Comparison of ENCODE assay signal across 8 cellular contexts in the genomic region with DNA sequence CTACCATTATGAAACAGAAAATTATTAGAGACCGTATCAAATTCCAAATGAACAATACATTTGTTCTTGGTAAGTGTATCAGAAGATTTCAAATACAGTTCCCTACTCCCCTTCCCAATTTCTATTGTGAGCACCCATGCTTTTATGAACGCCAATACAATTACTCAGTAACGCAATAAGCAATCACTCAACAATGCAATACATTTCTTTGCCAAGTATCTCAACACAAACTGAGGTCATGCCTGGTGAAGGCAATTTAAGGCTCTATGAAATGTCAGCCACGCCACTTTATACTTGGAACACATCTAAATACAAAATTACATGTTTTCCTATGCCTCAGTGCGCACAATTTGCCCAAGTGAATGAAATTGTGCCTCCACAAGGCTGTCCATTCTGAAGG. TPM values are rescaled to one million over a fixed set of nuclear protein-coding genes. Genes with fewer than 3 reads are reported as not detected.
DNase-seq lines count a peak whose midpoint lies in the region; FAIRE-seq and TF ChIP-seq lines count a peak whose summit lies in the region.

No MANE protein-coding gene starts in this region.

- H2BK120ac ChIP-seq in trophoblast cell (ENCODE audit: insufficient read depth, low read length, poor library complexity), result peak overlapping the region; percentile 14

- H3K9ac ChIP-seq in ES-I3 (ENCODE audit: low read depth, low read length), result peak overlapping the region; percentile 56
- H3K9ac ChIP-seq in fibroblast of lung (ENCODE audit: insufficient read depth, low read length), result no peak overlapping the region
- peak overlapping the region; percentile 93 for H3K9ac ChIP-seq in trophoblast cell (ENCODE audit: low read length)

- H3K9me3 ChIP-seq in ES-I3 (ENCODE audit: control insufficient read depth, insufficient read depth, low read length) (no peaks in the 10 kb centered on the region), fibroblast of lung (ENCODE audit: control insufficient read depth, insufficient read depth, low read depth, low read length) (no peaks in the 10 kb centered on the region), trophoblast cell (ENCODE audit: insufficient read depth, low read depth, low read length) (no peaks in the 10 kb centered on the region)

- no peak overlapping the region for H2BK5ac ChIP-seq in trophoblast cell (ENCODE audit: low read depth, low read length, poor library complexity)

- peak overlapping the region; percentile 92 for H3K4me2 ChIP-seq in fibroblast of lung (ENCODE audit: extremely low read depth, insufficient read depth, low read length)
- peak overlapping the region; percentile 92 for H3K4me2 ChIP-seq in trophoblast cell (ENCODE audit: low read length)

- no peak overlapping the region for H3K23ac ChIP-seq in trophoblast cell (ENCODE audit: low read length)

- peak overlapping the region; percentile 85 for H4K12ac ChIP-seq in trophoblast cell (ENCODE audit: low read depth, low read length)

- no peak overlapping the region for H3K14ac ChIP-seq in trophoblast cell (ENCODE audit: low read length)

- H3K4ac ChIP-seq in trophoblast cell (ENCODE audit: low read depth, low read length), result no peak overlapping the region

- no CpG with 5 or more reads among the region's 5 CpGs for WGBS in trophoblast cell (ENCODE audit: extremely low coverage, insufficient coverage, insufficient read length)

- TF ChIP-seq CTCF in RWPE1 (conservative IDR thresholded peaks at IDR 0.05; ENCODE audit: low read depth), result no peak
- no peak for TF ChIP-seq CTCF in fibroblast of lung (conservative IDR thresholded peaks at IDR 0.05 in 1 of 2, IDR thresholded peaks at IDR 0.05 in 1 of 2; ENCODE audit: low read depth in 1 of 2, low read length in 2 of 2)
- no peak for TF ChIP-seq CTCF in GM10248 (IDR thresholded peaks at IDR 0.05; ENCODE audit: control extremely low read depth, extremely low read depth, low read depth, missing control alignments)

- peaks cover 9% of the 10 kb centered on the region for H3K79me1 ChIP-seq in trophoblast cell (ENCODE audit: low read length)

- H2AFZ ChIP-seq in fibroblast of lung (ENCODE audit: low read length), result peak overlapping the region; percentile 96
- no peak overlapping the region for H2AFZ ChIP-seq in trophoblast cell (ENCODE audit: insufficient read depth, low read length, poor library complexity)

- H3K4me3 ChIP-seq in fibroblast of lung (replicated peaks in 1 of 4; ENCODE audit: control extremely low read depth in 1 of 4, insufficient read depth in 1 of 4, low read depth in 3 of 4, low read length in 4 of 4), result peak overlapping the region; percentile 59 to 74 (median 64)
- peak overlapping the region; percentile 77 for H3K4me3 ChIP-seq in trophoblast cell (ENCODE audit: low read depth, low read length)

- H4K91ac ChIP-seq in trophoblast cell (ENCODE audit: low read depth, low read length), result peak overlapping the region; percentile 45

- no peak overlapping the region for H2BK12ac ChIP-seq in trophoblast cell (ENCODE audit: low read length)

- no peak overlapping the region for H3K18ac ChIP-seq in trophoblast cell (ENCODE audit: low read length)

- H3K27ac ChIP-seq in RWPE1 (peak overlapping the region; percentile 79), fibroblast of lung (ENCODE audit: insufficient read depth, low read length) (peak overlapping the region; percentile 74), trophoblast cell (ENCODE audit: low read depth, low read length) (peak overlapping the region; percentile 49)

- no peak for FAIRE-seq in RCC 7860 (lab: Jason Lieb, UNC)

- CTCF ChIA-PET in RWPE1 (lab: Yijun Ruan, JAX) (interaction anchor here (1.0 kb wide), 1 partner anchor 33 kb away, joined by 3 read pairs; no protein-coding TSS in a partner anchor), GM10248 (lab: Yijun Ruan, JAX) (interaction anchor here (1.5 to 2.2 kb wide), 3 partner anchors 7 to 22 kb away, joined by 3 to 12 read pairs (median 4); no protein-coding TSS in a partner anchor)

- POLR2A ChIA-PET in RWPE1 (lab: Yijun Ruan, JAX; ENCODE audit: low non-redundant PET) (no interaction called here), GM10248 (lab: Yijun Ruan, JAX) (interaction anchor here (0.5 kb wide), 1 partner anchor 814 kb away, joined by 4 read pairs; no protein-coding TSS in a partner anchor)

- H3K79me2 ChIP-seq in fibroblast of lung (ENCODE audit: control insufficient read depth, insufficient read depth, low read length), result no peaks in the 10 kb centered on the region
- H3K79me2 ChIP-seq in trophoblast cell (ENCODE audit: control insufficient read depth, insufficient read depth, low read length, poor library complexity), result no peaks in the 10 kb centered on the region

- H3K36me3 ChIP-seq in ES-I3 (ENCODE audit: insufficient read depth, low read length) (no peaks in the 10 kb centered on the region; the same call in 1 of the 2 replicates), fibroblast of lung (ENCODE audit: control insufficient read depth, insufficient read depth, low read length) (no peaks in the 10 kb centered on the region), trophoblast cell (ENCODE audit: control insufficient read depth in 1 of 2, insufficient read depth in 2 of 2, low read length in 2 of 2) (no peaks in the 10 kb centered on the region)

- H4K8ac ChIP-seq in trophoblast cell (ENCODE audit: low read depth, low read length), result peak overlapping the region; percentile 76

- peak; percentile 8 for DNase-seq in RWPE1 (ENCODE audit: low spot score)
- peak; percentile 11 to 36 for DNase-seq in fibroblast of lung (ENCODE audit: low read depth in 2 of 2)
- peak in 1 of 2 donors; percentile 16 for DNase-seq in trophoblast cell
- no peak for DNase-seq in GM10248 (ENCODE audit: extremely low spot score)
- no peak for DNase-seq in SKM-1 treated with dmso at 0.1 percent for 144 hours (lab: John Stamatoyannopoulos, UW; ENCODE audit: unreplicated experiment)
- no peak for DNase-seq in NCI-H446 (lab: John Stamatoyannopoulos, UW)
- no peak for DNase-seq in RCC 7860 (ENCODE audit: low spot score)

- no peaks in the 10 kb centered on the region for H3K4me1 ChIP-seq in ES-I3 (ENCODE audit: insufficient read depth, low read length)
- H3K4me1 ChIP-seq in fibroblast of lung (ENCODE audit: control insufficient read depth, extremely low read depth, insufficient read depth, low read length), result no peaks in the 10 kb centered on the region
- H3K4me1 ChIP-seq in trophoblast cell (ENCODE audit: control insufficient read depth in 1 of 2, insufficient read depth in 2 of 2, low read length in 2 of 2), result peaks cover 3 to 5% of the 10 kb centered on the region in 2 experiments

- H3K27me3 ChIP-seq in fibroblast of lung (ENCODE audit: control insufficient read depth, insufficient read depth, low read length), result no peaks in the 10 kb centered on the region
- no peaks in the 10 kb centered on the region for H3K27me3 ChIP-seq in trophoblast cell (ENCODE audit: insufficient read depth, low read length)

- H2AK5ac ChIP-seq in trophoblast cell (ENCODE audit: low read length), result no peak overlapping the region

- no peaks in the 10 kb centered on the region for H4K20me1 ChIP-seq in fibroblast of lung (ENCODE audit: control insufficient read depth, extremely low read depth, insufficient read depth, low read length)

RNA-seq across cellular contexts. Expression of a gene that starts 0.7 kb away (rescaled TPM):
- 12.8 and 15.0 TPM in 2 replicates for total RNA-seq in fibroblast of lung
- polyA plus RNA-seq in fibroblast of lung, result 11.4 and 22.1 TPM in 2 replicates
- polyA plus RNA-seq in fibroblast of lung (2012), result 12.3 and 20.3 TPM in 2 replicates
- 1.8 and 5.1 TPM in 2 replicates for polyA minus RNA-seq in fibroblast of lung (ENCODE audit: low replicate concordance)
- 13.9 and 14.6 TPM in 2 replicates for polyA plus RNA-seq in trophoblast cell (2013)

Comparison
In these comparisons a context has a peak if more than half of its experiments do, and no peak if none do; other contexts are left out.
1. DNase-seq: peak in RWPE1 (single experiment) and fibroblast of lung (2 of 2); none in GM10248 (single experiment), SKM-1 treated with dmso at 0.1 percent for 144 hours (single experiment), NCI-H446 (0 of 2) and RCC 7860 (single experiment).
2. Peak in every context shown above with its lines, with median percentiles within 50 percentile points of each other: H3K27ac ChIP-seq.